In the genomic region with DNA sequence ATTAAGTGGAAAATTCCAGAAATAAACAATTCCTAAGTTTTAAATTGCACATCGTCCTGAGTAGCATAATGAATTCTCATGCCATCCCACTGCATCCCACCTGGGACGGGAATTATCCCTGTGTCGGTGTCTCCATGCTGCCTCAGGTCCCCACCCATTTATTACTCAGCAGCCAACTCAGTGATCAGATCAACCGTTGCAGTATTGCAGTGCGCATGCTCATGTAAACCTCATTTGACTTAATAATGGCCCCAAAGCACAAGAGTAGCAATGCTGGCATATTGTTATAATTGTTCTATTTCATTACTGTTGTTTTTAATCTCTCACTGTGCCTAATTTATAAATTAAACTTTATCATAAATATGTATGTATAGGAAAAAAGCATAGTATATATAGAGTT, we compare ENCODE assay signal across 9 cellular contexts.
"Had no signal": no experiment of that assay in that cellular context is flagged by ENCODE, and none has a peak within 500 bp of the region (broad histone marks: within the 10 kb centered on the region; RNA-seq: fewer than 3 reads in every experiment).

No MANE protein-coding gene starts in this region.

- H3K36me3 ChIP-seq: HAP-1 had no signal

- H3K27ac ChIP-seq: HL-60, KMS-11 had no signal

- DNase-seq: GOT3, H7, IMR-90, KBM-7 had no signal

- H3K4me1 ChIP-seq: HAP-1 had no signal

- ATAC-seq: HCT116 had no signal

- H3K9me3 ChIP-seq: HAP-1 had no signal

- H3K9ac ChIP-seq: KMS-11 had no signal

- H3K4me2 ChIP-seq: KMS-11 had no signal

- H3K4me3 ChIP-seq: HAP-1 had no signal

- FAIRE-seq: HTR-8/SVneo had no signal
